Comparison of ENCODE assay signal across 23 cellular contexts in genomic region chr5:125868035-125868434, GRCh38.
"Had no signal": no experiment of that assay in that cellular context is flagged by ENCODE, and none has a peak within 500 bp of the region (broad histone marks: within the 10 kb centered on the region; RNA-seq: fewer than 3 reads in every experiment).

No MANE protein-coding gene starts in this region.

- H3K4me3 ChIP-seq: colonic mucosa, dorsolateral prefrontal cortex, esophagus squamous epithelium, left lung, lung, sigmoid colon, spleen, thoracic aorta, upper lobe of left lung had no signal

- H3K27ac ChIP-seq: colonic mucosa, dorsolateral prefrontal cortex, esophagus squamous epithelium, left lung, sigmoid colon, spleen, thoracic aorta, upper lobe of left lung had no signal

- H3K4me1 ChIP-seq: colonic mucosa, esophagus squamous epithelium, left lung, sigmoid colon, spleen, upper lobe of left lung had no signal

- H3K36me3 ChIP-seq: colonic mucosa, esophagus squamous epithelium, left lung, sigmoid colon, spleen, thoracic aorta, upper lobe of left lung had no signal

- H3K27me3 ChIP-seq: colonic mucosa, dorsolateral prefrontal cortex, left lung, sigmoid colon, spleen, upper lobe of left lung had no signal

- DNase-seq: activated gamma-delta T cell treated with Interleukin-2 at 50 U/mL for 16 hours; activated T-cell treated with anti-CD3 and anti-CD28 coated beads, Interleukin-2, amount 50 U/mL, for 1 hour; aorta; colonic mucosa; dorsolateral prefrontal cortex; effector memory CD8-positive, alpha-beta T cell; esophagus squamous epithelium; foreskin melanocyte; immature natural killer cell; kidney glomerular epithelial cell; left lung; naive thymus-derived CD4-positive, alpha-beta T cell; retina; sigmoid colon; spleen; stimulated activated CD4-positive, alpha-beta T cell treated with anti-CD3 and anti-CD28 coated beads, Interleukin-4, amount 100 ng/mL, for 24 hours; stimulated activated naive CD4-positive, alpha-beta T cell treated with Interleukin-2 at 50 U/mL for 16 hours; T-cell; upper lobe of left lung had no signal

- FAIRE-seq: endothelial cell of umbilical vein had no signal

- ATAC-seq: effector memory CD8-positive, alpha-beta T cell; left lung; naive thymus-derived CD4-positive, alpha-beta T cell; T-cell; WTC11 had no signal

- H3K9me3 ChIP-seq: colonic mucosa, esophagus squamous epithelium, sigmoid colon, thoracic aorta, upper lobe of left lung had no signal
